ENCODE assay signal across 8 cellular contexts in the genomic region with DNA sequence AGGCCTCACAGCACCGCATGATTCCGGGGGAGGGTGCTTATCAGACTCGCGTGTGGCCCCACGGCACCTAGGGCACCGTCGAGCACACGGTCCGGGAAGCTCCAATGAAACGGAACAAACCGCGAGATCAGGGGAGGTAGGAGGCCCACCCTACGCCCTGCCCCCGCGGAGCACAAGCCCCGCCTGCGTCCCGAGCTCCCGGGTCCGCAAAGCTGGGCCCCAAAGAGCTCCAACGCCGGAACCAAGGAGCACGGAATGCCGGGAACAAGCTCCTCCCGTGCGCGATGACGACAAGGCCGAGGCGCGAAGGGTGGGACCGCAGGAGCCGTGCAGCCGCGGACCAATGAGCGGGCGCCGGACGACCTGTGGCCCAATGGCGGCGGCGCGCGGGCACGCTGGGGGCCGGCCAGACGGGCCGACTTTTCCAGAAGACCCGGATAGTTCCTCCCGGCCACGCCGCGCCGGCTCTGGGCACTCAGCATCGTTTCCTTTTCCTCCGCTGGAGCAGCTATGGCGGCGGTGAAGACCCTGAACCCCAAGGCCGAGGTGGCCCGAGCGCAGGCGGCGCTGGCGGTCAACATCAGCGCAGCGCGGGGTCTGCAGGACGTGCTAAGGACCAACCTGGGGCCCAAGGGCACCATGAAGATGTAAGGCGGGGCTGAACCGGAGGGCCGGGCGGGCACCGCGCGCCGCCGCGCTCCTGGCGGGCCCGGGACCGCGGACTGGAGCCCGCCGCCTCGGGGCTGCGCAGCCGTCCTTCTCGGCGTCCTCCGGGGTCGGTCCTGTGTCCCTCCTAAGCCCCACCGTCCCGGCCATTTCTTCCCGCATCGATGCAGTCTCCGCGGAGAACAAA. TPM values are rescaled to one million over a fixed set of nuclear protein-coding genes. Genes with fewer than 3 reads are reported as not detected.
DNase-seq lines count a peak whose midpoint lies in the region; ATAC-seq and TF ChIP-seq lines count a peak whose summit lies in the region.

Gene CCT6A (plus strand): TSS at position 427 of the 853 bp plus-strand sequence. CDS start 84 bp downstream, at position 511.
Gene PSPH (minus strand): TSS at position 106 of the 853 bp plus-strand sequence. CDS start 30,232 bp downstream, outside the sequence.

- H2AFZ ChIP-seq in PC-3 (ENCODE audit: low read length), result peak within 1 kb of the TSS; percentile 81

- no peaks in the 10 kb centered on the region for H3F3A ChIP-seq in PC-3 (ENCODE audit: low read length, unreplicated experiment)

- H3K9ac ChIP-seq in PC-3 (ENCODE audit: low read length) (peak within 1 kb of the TSS; percentile 100), mucosa of rectum (ENCODE audit: low read depth in 1 of 2, low read length in 2 of 2) (peak within 1 kb of the TSS; percentile 95 to 99)

- H3K27ac ChIP-seq in PC-3 (ENCODE audit: low read length) (peak within 1 kb of the TSS; percentile 70), mucosa of rectum (ENCODE audit: low read depth in 2 of 2, low read length in 2 of 2) (peak within 1 kb of the TSS; percentile 94 to 95)

- POLR2A ChIA-PET in PC-3 (lab: Charles Lee; ENCODE audit: unreplicated experiment), result interaction anchor here (0.5 to 1.3 kb wide), 14 partner anchors 13 to 1073 kb away, joined by 3 to 21 read pairs (median 4); partner anchors contain the start of genes CHCHD2 and SUMF2

- no TSS peak for BruUV-seq in PC-3 (replicated peaks; lab: Mats Ljungman, UMichigan)

- H4K20me1 ChIP-seq in PC-3 (ENCODE audit: low read length), result peaks cover 31% of the 10 kb centered on the region

- peaks cover 37% of the 10 kb centered on the region for H3K4me1 ChIP-seq in PC-3 (ENCODE audit: insufficient read depth, low read length)
- H3K4me1 ChIP-seq in mucosa of rectum (ENCODE audit: control insufficient read depth in 2 of 2, insufficient read depth in 2 of 2, low read length in 2 of 2), result peaks cover 12 to 13% of the 10 kb centered on the region in 2 donors

- peaks cover 78% of the 10 kb centered on the region for H3K79me2 ChIP-seq in PC-3 (ENCODE audit: low read length)

- intact Hi-C loops in PC-3 (cut with micrococcal nuclease), result loop anchor here (1.0 to 5.0 kb wide), 3 partner anchors 11 to 84 kb away; no protein-coding TSS in a partner anchor

- CTCF ChIA-PET in PC-3 (lab: Charles Lee), result interaction anchor here (0.5 to 1.4 kb wide), 5 partner anchors 14 to 410 kb away, joined by 4 to 6 read pairs (median 6); no protein-coding TSS in a partner anchor

- H3K27me3 ChIP-seq in PC-3 (ENCODE audit: low read length) (no peaks in the 10 kb centered on the region), mucosa of rectum (ENCODE audit: control insufficient read depth in 2 of 2, insufficient read depth in 2 of 2, low read length in 2 of 2) (no peaks in the 10 kb centered on the region)

- H3K4me3 ChIP-seq in PC-3 (ENCODE audit: low read length) (peak within 1 kb of the TSS; percentile 99), epithelial cell of proximal tubule (ENCODE audit: low read depth, low read length) (peak within 1 kb of the TSS; percentile 70), mucosa of rectum (ENCODE audit: low read length in 2 of 2) (peak within 1 kb of the TSS; percentile 97 to 98)

- H3K9me2 ChIP-seq in PC-3 (replicated peaks; ENCODE audit: low read length), result no peaks in the 10 kb centered on the region

- no peak for TF ChIP-seq RAD21 in Ishikawa (IDR thresholded peaks at IDR 0.05; ENCODE audit: low read depth)

- no peaks in the 10 kb centered on the region for H3K9me3 ChIP-seq in PC-3 (ENCODE audit: low read length)
- H3K9me3 ChIP-seq in mucosa of rectum (ENCODE audit: control insufficient read depth in 2 of 2, low read length in 2 of 2), result no peaks in the 10 kb centered on the region

- TF ChIP-seq CTCF in PC-3 (conservative IDR thresholded peaks at IDR 0.05; ENCODE audit: low read depth, low read length) (no peak), epithelial cell of proximal tubule (conservative IDR thresholded peaks at IDR 0.05; ENCODE audit: low read depth, low read length) (no peak)

- TF ChIP-seq EP300 in Ishikawa (IDR thresholded peaks at IDR 0.05; ENCODE audit: borderline replicate concordance), result no peak

- peaks cover 38% of the 10 kb centered on the region for H3K36me3 ChIP-seq in PC-3 (ENCODE audit: low read depth, low read length)
- H3K36me3 ChIP-seq in mucosa of rectum (ENCODE audit: control insufficient read depth in 2 of 2, insufficient read depth in 2 of 2, low read length in 2 of 2), result peaks cover 22 to 25% of the 10 kb centered on the region in 2 donors

- DNase-seq in DMS114 treated with DMSO at 0.1 percent for 48 hours (lab: John Stamatoyannopoulos, UW; ENCODE audit: unreplicated experiment) (peak; percentile 96), PC-3 (peak; percentile 98), activated T-cell treated with anti-CD3 and anti-CD28 coated beads for 48 hours (ENCODE audit: low read depth) (peak; percentile 94), epithelial cell of proximal tubule (ENCODE audit: low read depth) (no peak)
- peak; percentile 95 for DNase-seq in stimulated activated CD8-positive, alpha-beta memory T cell treated with anti-CD3 and anti-CD28 coated beads, Interleukin-4, amount 100 ng/mL, for 48 hours

- H3K4me2 ChIP-seq in PC-3 (ENCODE audit: low read length), result peak within 1 kb of the TSS; percentile 94

- peak; percentile 96 for ATAC-seq in GM21576 (IDR thresholded peaks at IDR 0.05; ENCODE audit: unreplicated experiment)
- ATAC-seq in PC-3, result peak; percentile 93

TF ChIP-seq in Ishikawa, 13 proteins besides CTCF, POLR2A, EP300 and RAD21:
- TF ChIP-seq NFIC (IDR thresholded peaks at IDR 0.05) (0 out of 2 replicates have a peak, but pooled peaks have one; percentile 10), TEAD4 (IDR thresholded peaks at IDR 0.05) (peak; percentile 54; the same call in 1 of the 2 replicates), TCF12 (IDR thresholded peaks at IDR 0.05; ENCODE audit: low read depth) (peak; percentile 40; the same call in 1 of the 2 replicates), EGR1 (IDR thresholded peaks at IDR 0.05) (no peak), MAX (IDR thresholded peaks at IDR 0.05) (peak; percentile 87), FOXM1 (IDR thresholded peaks at IDR 0.05; ENCODE audit: borderline replicate concordance, low read depth) (no peak), YY1 (IDR thresholded peaks at IDR 0.05; ENCODE audit: low read depth) (peak; percentile 88), TAF1 (IDR thresholded peaks at IDR 0.05; ENCODE audit: low read depth) (peak; percentile 87), CREB1 (IDR thresholded peaks at IDR 0.05; ENCODE audit: low read depth) (peak; percentile 76), REST (IDR thresholded peaks at IDR 0.05; ENCODE audit: low read depth) (no peak)
- TF ChIP-seq, protein P1, sequence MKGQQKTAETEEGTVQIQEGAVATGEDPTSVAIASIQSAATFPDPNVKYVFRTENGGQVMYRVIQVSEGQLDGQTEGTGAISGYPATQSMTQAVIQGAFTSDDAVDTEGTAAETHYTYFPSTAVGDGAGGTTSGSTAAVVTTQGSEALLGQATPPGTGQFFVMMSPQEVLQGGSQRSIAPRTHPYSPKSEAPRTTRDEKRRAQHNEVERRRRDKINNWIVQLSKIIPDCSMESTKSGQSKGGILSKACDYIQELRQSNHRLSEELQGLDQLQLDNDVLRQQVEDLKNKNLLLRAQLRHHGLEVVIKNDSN (IDR thresholded peaks at IDR 0.05), result no peak; the same call in 1 of the 2 replicates

RNA-seq across cellular contexts. Expression of gene CCT6A, which starts in this region (rescaled TPM):
- total RNA-seq in PC-3 (2014; rRNA removed), result 316 and 338 TPM in 2 replicates
- total RNA-seq in epithelial cell of proximal tubule, result 272 and 308 TPM in 2 replicates

RNA-seq across cellular contexts. Expression of gene PSPH, which starts in this region (rescaled TPM):
- total RNA-seq in PC-3 (2014; rRNA removed), result 54.0 and 66.3 TPM in 2 replicates
- total RNA-seq in epithelial cell of proximal tubule, result 38.6 and 55.2 TPM in 2 replicates
